In the genomic region with DNA sequence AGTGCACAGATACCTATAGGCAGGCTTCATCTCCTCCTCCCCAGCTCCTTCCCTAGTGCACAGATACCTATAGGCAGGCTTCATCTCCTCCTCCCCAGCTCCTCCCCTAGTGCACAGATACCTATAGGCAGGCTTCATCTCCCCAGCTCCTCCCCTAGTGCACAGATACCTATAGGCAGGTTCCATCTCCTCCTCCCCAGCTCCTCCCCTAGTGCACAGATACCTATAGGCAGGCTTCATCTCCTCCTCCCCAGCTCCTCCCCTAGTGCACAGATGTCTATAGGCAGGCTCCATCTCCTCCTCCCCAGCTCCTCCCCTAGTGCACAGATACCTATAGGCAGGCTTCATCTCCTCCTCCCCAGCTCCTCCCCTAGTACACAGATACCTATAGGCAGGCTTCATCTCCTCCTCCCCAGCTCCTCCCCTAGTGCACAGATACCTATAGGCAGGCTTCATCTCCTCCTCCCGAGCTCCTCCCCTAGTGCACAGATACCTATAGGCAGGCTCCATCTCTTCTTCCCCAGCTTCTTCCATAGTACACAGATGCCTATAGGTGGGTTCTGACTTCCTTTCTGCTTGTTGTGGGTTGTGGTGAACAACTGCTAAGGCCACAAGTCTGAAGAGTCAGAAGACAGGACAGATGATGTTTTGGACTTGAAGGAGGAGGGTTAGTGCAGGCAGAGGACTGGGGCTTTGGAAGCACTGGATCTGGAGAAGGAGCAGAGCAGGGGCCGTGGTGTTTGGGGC, we compare ENCODE assay signal across 8 cellular contexts. TPM values are rescaled to one million over a fixed set of nuclear protein-coding genes. Genes with fewer than 3 reads are reported as not detected.
A peak's percentile ranks its signal among the peaks of the same experiment; 100 is the strongest.
DNase-seq lines count a peak whose midpoint lies in the region; ATAC-seq and TF ChIP-seq lines count a peak whose summit lies in the region.
"Not testable (repeated sequence)": the region's sequence is repeated elsewhere in the genome, so short reads cannot be mapped to it uniquely, and the experiment has no call there.

No MANE protein-coding gene starts in this region.

- peak; percentile 24 for ATAC-seq in GM18499 (IDR thresholded peaks at IDR 0.05; ENCODE audit: insufficient read depth, unreplicated experiment)
- peak; percentile 35 for ATAC-seq in GM19455 (IDR thresholded peaks at IDR 0.05; ENCODE audit: unreplicated experiment)
- peak; percentile 51 for ATAC-seq in HG02884 (IDR thresholded peaks at IDR 0.05; ENCODE audit: unreplicated experiment)
- peak; percentile 31 for ATAC-seq in HG03558 (IDR thresholded peaks at IDR 0.05; ENCODE audit: extremely low read depth, unreplicated experiment)
- not testable (repeated sequence) for ATAC-seq in upper lobe of left lung (ENCODE audit: low FRiP score in 2 of 2)

- H3K36me3 ChIP-seq in mesodermal cell (ENCODE audit: control insufficient read depth, insufficient read depth, low read length) = peaks cover 11% of the 10 kb centered on the region
- not testable (repeated sequence) for H3K36me3 ChIP-seq in upper lobe of left lung

- H3K27ac ChIP-seq in mesodermal cell (ENCODE audit: low read depth, low read length, severe bottlenecking) (peak overlapping the region; percentile 79), upper lobe of left lung (peak overlapping the region; percentile 4 to 64 (median 60))

- H3K36me3 Mint-ChIP-seq in activated naive CD4-positive, alpha-beta T cell treated with anti-CD3 and anti-CD28 coated beads for 36 hours (ENCODE audit: low read depth) = peaks cover 23% of the 10 kb centered on the region

- peak overlapping the region; percentile 88 for H3K4me3 Mint-ChIP-seq in activated naive CD4-positive, alpha-beta T cell treated with anti-CD3 and anti-CD28 coated beads for 36 hours

- TF ChIP-seq POLR2A in upper lobe of left lung (IDR thresholded peaks at IDR 0.05) = not testable (repeated sequence)

- CTCF ChIA-PET in activated naive CD4-positive, alpha-beta T cell treated with anti-CD3 and anti-CD28 coated beads for 36 hours (lab: Charles Lee) = interaction anchor here (0.7 to 1.4 kb wide), 9 partner anchors 12 to 106 kb away, joined by 3 to 7 read pairs (median 3); partner anchors contain the start of gene SORL1-AS1

- H3K9me3 ChIP-seq in mesodermal cell (ENCODE audit: control insufficient read depth, low read length); upper lobe of left lung: not testable (repeated sequence)

- intact Hi-C loops in activated naive CD4-positive, alpha-beta T cell treated with anti-CD3 and anti-CD28 coated beads for 36 hours (cut with micrococcal nuclease) = loop anchor here (1.0 to 2.0 kb wide), 7 partner anchors 8 to 71 kb away; partner anchors contain the start of genes SORL1 and SORL1-AS1

- WGBS in mesodermal cell (ENCODE audit: insufficient coverage in 2 of 2), 2 experiments = 78 to 80% methylated on average over 1 of the region's 2 CpGs
- WGBS in upper lobe of left lung, 2 donors = 80 to 81% methylated on average over 2 of the region's 2 CpGs

- not testable (repeated sequence) for H3K9me3 Mint-ChIP-seq in activated naive CD4-positive, alpha-beta T cell treated with anti-CD3 and anti-CD28 coated beads for 36 hours

- TF ChIP-seq EP300 in upper lobe of left lung (IDR thresholded peaks at IDR 0.05) = not testable (repeated sequence)

- H3K27me3 Mint-ChIP-seq in activated naive CD4-positive, alpha-beta T cell treated with anti-CD3 and anti-CD28 coated beads for 36 hours (ENCODE audit: low read depth) = not testable (repeated sequence)

- not testable (repeated sequence) for H3K4me3 ChIP-seq in mesodermal cell (ENCODE audit: extremely low read depth, insufficient read depth, low read length, poor library complexity, severe bottlenecking); upper lobe of left lung

- peak overlapping the region; percentile 98 for H3K27ac Mint-ChIP-seq in activated naive CD4-positive, alpha-beta T cell treated with anti-CD3 and anti-CD28 coated beads for 36 hours

- not testable (repeated sequence) for H3K27me3 ChIP-seq in upper lobe of left lung

- peaks cover 31% of the 10 kb centered on the region for H3K4me1 ChIP-seq in mesodermal cell (ENCODE audit: control insufficient read depth, insufficient read depth, low read length, poor library complexity, severe bottlenecking)
- peaks cover 2 to 38% (median 24%) of the 10 kb centered on the region in 4 donors for H3K4me1 ChIP-seq in upper lobe of left lung

- peak in 4 of 5 donors; percentile 42 to 92 (median 52) for DNase-seq in T-helper 1 cell
- DNase-seq in activated naive CD4-positive, alpha-beta T cell treated with anti-CD3 and anti-CD28 coated beads for 36 hours = peak; percentile 77
- DNase-seq in upper lobe of left lung = not testable (repeated sequence)

- TF ChIP-seq CTCF in upper lobe of left lung (IDR thresholded peaks at IDR 0.05) = not testable (repeated sequence)

- H3K4me1 Mint-ChIP-seq in activated naive CD4-positive, alpha-beta T cell treated with anti-CD3 and anti-CD28 coated beads for 36 hours (ENCODE audit: low read depth) = peaks cover 41% of the 10 kb centered on the region

RNA-seq across cellular contexts. Expression of gene SORL1, which starts 29.5 kb away (rescaled TPM):
- 10 to 100 TPM; 66.8 to 67.2 TPM for total RNA-seq in activated naive CD4-positive, alpha-beta T cell treated with anti-CD3 and anti-CD28 coated beads for 36 hours
- polyA plus RNA-seq in mesodermal cell (2013, experiment 1 of 2) = 15.3 TPM
- 15.5 TPM for polyA plus RNA-seq in mesodermal cell (2013, experiment 2 of 2)
- 10 to 100 TPM; 33.3 to 85.9 (median 67.2) TPM for total RNA-seq in upper lobe of left lung
